Comparison of ENCODE assay signal across 27 cellular contexts in the genomic region with DNA sequence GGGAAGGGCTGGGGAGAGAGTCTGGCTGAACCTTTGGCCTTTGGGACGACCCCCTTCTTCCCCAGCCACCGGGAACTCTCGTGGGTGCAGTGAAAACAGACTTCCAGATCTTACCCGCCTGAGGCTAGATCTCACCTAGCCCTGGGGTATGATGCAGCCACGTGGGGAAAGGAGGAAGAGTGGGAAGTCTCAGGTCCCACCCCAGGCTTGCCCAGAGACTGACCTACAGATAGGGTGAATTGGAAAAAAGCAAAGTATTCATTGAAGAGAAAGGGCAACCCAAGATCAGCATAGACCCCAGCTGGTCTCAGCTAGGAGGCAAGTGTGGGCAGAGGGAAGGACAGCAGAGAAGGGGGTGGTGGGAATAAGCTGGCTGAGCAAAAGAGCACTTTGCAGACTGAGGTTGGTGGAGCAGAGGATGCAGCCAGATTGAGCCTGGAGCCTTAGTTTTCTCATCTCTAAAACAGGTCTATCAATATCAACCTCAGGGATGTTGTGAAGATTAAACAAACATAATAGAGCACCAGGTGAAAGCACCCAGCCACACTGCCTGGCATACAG.
"Had no signal": no experiment of that assay in that cellular context is flagged by ENCODE, and none has a peak within 500 bp of the region (broad histone marks: within the 10 kb centered on the region; RNA-seq: fewer than 3 reads in every experiment).

No MANE protein-coding gene starts in this region.

- H3K36me3 ChIP-seq: esophagus squamous epithelium, heart right ventricle, lower lobe of right lung, neutrophil, prostate gland, tibial artery, upper lobe of right lung, uterus had no signal

- H3K27me3 ChIP-seq: esophagus squamous epithelium, testis, tibial artery, upper lobe of right lung had no signal

- H3K36me3 Mint-ChIP-seq: natural killer cell had no signal

- H3K27ac Mint-ChIP-seq: dendritic cell treated with granulocyte-macrophage colony-stimulating factor and Interleukin-4, amounts not matched to agents 40 ng/mL and 50 ng/mL, for 4 days; endodermal cell; natural killer cell had no signal

- H3K4me3 Mint-ChIP-seq: dendritic cell treated with granulocyte-macrophage colony-stimulating factor and Interleukin-4, amounts not matched to agents 40 ng/mL and 50 ng/mL, for 4 days; endodermal cell; natural killer cell had no signal

- ATAC-seq: heart right ventricle; left ventricle myocardium superior; lower lobe of right lung; natural killer cell; right cardiac atrium; stimulated activated naive CD8-positive, alpha-beta T cell treated with anti-CD3 and anti-CD28 coated beads, Interleukin-15, Interleukin-2, amounts not matched to agents 100 U/mL and 50 U/mL, for 24 hours; upper lobe of right lung had no signal

- H3K27ac ChIP-seq: esophagus squamous epithelium, heart right ventricle, lower lobe of right lung, neutrophil, prostate gland, skin epidermis, testis, tibial artery, upper lobe of right lung, uterus had no signal

- H3K9me3 ChIP-seq: esophagus squamous epithelium, heart right ventricle, lower lobe of right lung, neutrophil, prostate gland, testis, tibial artery, upper lobe of right lung, uterus had no signal

- H3K4me3 ChIP-seq: esophagus squamous epithelium, heart right ventricle, lower lobe of right lung, prostate gland, skin epidermis, testis, tibial artery, upper lobe of right lung, uterus had no signal

- DNase-seq: caudate nucleus; cerebellar nuclear complex; effector CD8-positive, alpha-beta T cell; endodermal cell; esophagus squamous epithelium; foreskin melanocyte; glutamatergic neuron; heart right ventricle; hippocampal formation; kidney glomerular epithelial cell; left ventricle myocardium superior; lower lobe of right lung; natural killer cell; right cardiac atrium; stimulated activated CD4-positive, alpha-beta T cell treated with anti-CD3 and anti-CD28 coated beads, Interleukin-15, amount 100 ng/mL, for 24 hours; stimulated activated CD4-positive, alpha-beta T cell treated with anti-CD3 and anti-CD28 coated beads, Interleukin-2, amount 100 ng/mL, for 48 hours; stimulated activated CD8-positive, alpha-beta memory T cell treated with anti-CD3 and anti-CD28 coated beads, Interleukin-4, amount 100 ng/mL, for 48 hours; stimulated activated naive CD8-positive, alpha-beta T cell treated with anti-CD3 and anti-CD28 coated beads, Interleukin-15, Interleukin-2, amounts not matched to agents 100 U/mL and 50 U/mL, for 24 hours; substantia nigra; testis; tibial artery; upper lobe of right lung; uterus had no signal

- H3K9me3 Mint-ChIP-seq: dendritic cell treated with granulocyte-macrophage colony-stimulating factor and Interleukin-4, amounts not matched to agents 40 ng/mL and 50 ng/mL, for 4 days; natural killer cell had no signal

- H3K4me1 ChIP-seq: prostate gland, testis, upper lobe of right lung, uterus had no signal
